ENCODE assay signal across 1 cellular context in genomic region chr5:132066871-132067270, GRCh38.
TF ChIP-seq lines count a peak whose summit lies in the region.

No MANE protein-coding gene starts in this region.

TF ChIP-seq in H1, 55 proteins besides CTCF, POLR2A, EP300 and RAD21:
- TF ChIP-seq CTBP2 (IDR thresholded peaks at IDR 0.05; ENCODE audit: borderline replicate concordance, insufficient read depth, insufficient read length, low read length) (no peak), E2F6 (IDR thresholded peaks at IDR 0.05) (no peak)
TF ChIP-seq in H1: peak in this region for 0.
